In the genomic region with DNA sequence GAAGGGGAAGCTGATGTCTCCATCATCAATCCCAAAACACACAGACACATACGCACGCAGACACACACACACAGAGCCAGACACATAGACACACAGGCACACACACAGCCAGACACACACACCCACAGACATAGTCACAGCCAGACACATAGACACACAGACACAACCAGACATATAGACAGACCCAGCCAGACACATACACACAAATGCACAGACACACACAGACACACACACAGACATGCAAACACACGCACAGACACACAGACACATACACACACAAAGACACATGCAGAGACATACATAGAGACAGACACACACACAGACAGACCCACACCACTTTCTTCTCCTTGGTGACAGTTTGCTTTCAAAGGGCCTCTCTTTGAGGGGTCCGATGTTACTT, we compare ENCODE assay signal across 26 cellular contexts. TPM values are rescaled to one million over a fixed set of nuclear protein-coding genes. Genes with fewer than 3 reads are reported as not detected.
"Had no signal": no experiment of that assay in that cellular context is flagged by ENCODE, and none has a peak within 500 bp of the region (broad histone marks: within the 10 kb centered on the region; RNA-seq: fewer than 3 reads in every experiment).

No MANE protein-coding gene starts in this region.

- DNase-seq: effector memory CD4-positive, alpha-beta T cell; gastrocnemius medialis; heart right ventricle; hypothalamus; kidney glomerular epithelial cell; mammary epithelial cell; naive thymus-derived CD4-positive, alpha-beta T cell; nephron progenitor cell; ovary; small intestine; stimulated activated CD4-positive, alpha-beta T cell treated with anti-CD3 and anti-CD28 coated beads, Interleukin-12 subunit alpha, Interleukin-12 subunit beta, amount 100 ng/mL, for 4 hours; stimulated activated naive CD4-positive, alpha-beta T cell; stomach; substantia nigra; transverse colon had no signal

- ATAC-seq: esophagus mucosa; gastrocnemius medialis; heart right ventricle; naive thymus-derived CD4-positive, alpha-beta T cell had no signal

- H3K27ac Mint-ChIP-seq: naive thymus-derived CD4-positive, alpha-beta T cell; nephron progenitor cell had no signal

- H3K36me3 Mint-ChIP-seq: naive thymus-derived CD4-positive, alpha-beta T cell had no signal

- H3K9me3 ChIP-seq: gastrocnemius medialis, heart right ventricle, ovary, right atrium auricular region, stomach, thoracic aorta, transverse colon had no signal

- FAIRE-seq: endometrium, islet of Langerhans, small intestine had no signal

- H3K4me3 ChIP-seq: gastrocnemius medialis, heart right ventricle, ovary, right atrium auricular region, stomach, thoracic aorta, transverse colon had no signal

- H3K27ac ChIP-seq: gastrocnemius medialis, heart right ventricle, ovary, right atrium auricular region, stomach, thoracic aorta, transverse colon had no signal

- H3K36me3 ChIP-seq: gastrocnemius medialis, heart right ventricle, ovary, right atrium auricular region, stomach, thoracic aorta, transverse colon had no signal

- H3K27me3 ChIP-seq: gastrocnemius medialis, ovary, right atrium auricular region, transverse colon had no signal

- H3K4me3 Mint-ChIP-seq: naive thymus-derived CD4-positive, alpha-beta T cell; nephron progenitor cell had no signal

RNA-seq across cellular contexts. Expression of a gene that starts 6.3 kb away (rescaled TPM):
- total RNA-seq: esophagus mucosa; fibroblast of lung; liver; mammary epithelial cell; mesenteric fat pad; mononuclear cell; naive thymus-derived CD4-positive, alpha-beta T cell; ovary; posterior vena cava; right atrium auricular region; stomach; thoracic aorta; transverse colon; urinary bladder had no signal
- polyA plus RNA-seq: fibroblast of lung; liver; mammary epithelial cell; naive thymus-derived CD4-positive, alpha-beta T cell; ovary; small intestine; stomach; urinary bladder had no signal

RNA-seq across cellular contexts. Expression of a gene that starts 27.0 kb away (rescaled TPM):
- polyA plus RNA-seq: naive thymus-derived CD4-positive, alpha-beta T cell had no signal
